32 cellular contexts compared by ENCODE assay signal in genomic region chr18:4391859-4392258, GRCh38.
DNase-seq lines count a peak whose midpoint lies in the region; ATAC-seq lines count a peak whose summit lies in the region.
"Had no signal": no experiment of that assay in that cellular context is flagged by ENCODE, and none has a peak within 500 bp of the region (broad histone marks: within the 10 kb centered on the region; RNA-seq: fewer than 3 reads in every experiment).

No MANE protein-coding gene starts in this region.

- no peaks in the 10 kb centered on the region for H3K27me3 Mint-ChIP-seq in T-helper 17 cell
- H3K27me3 Mint-ChIP-seq: activated naive CD8-positive, alpha-beta T cell treated with anti-CD3 and anti-CD28 coated beads, Interleukin-2, amount 50 U/mL, for 24 hours; effector memory CD8-positive, alpha-beta T cell; natural killer cell treated with Interleukin-12 subunit alpha and Interleukin-12 subunit beta and Interleukin-15 and Interleukin-18, amount 100 ng/mL, for 72 hours; stimulated activated naive CD8-positive, alpha-beta T cell treated with anti-CD3 and anti-CD28 coated beads, Interleukin-15, Interleukin-2, amounts not matched to agents 100 ng/mL and 50 ng/mL, for 24 hours had no signal

- H3K4me1 Mint-ChIP-seq in T-helper 17 cell = no peaks in the 10 kb centered on the region
- H3K4me1 Mint-ChIP-seq: activated naive CD8-positive, alpha-beta T cell treated with anti-CD3 and anti-CD28 coated beads, Interleukin-2, amount 50 U/mL, for 24 hours had no signal

- peak; percentile 26 for DNase-seq in Daoy (ENCODE audit: low read depth)
- DNase-seq in T-helper 17 cell = no peak
- no peak for DNase-seq in DMS114 treated with DMSO at 0.1 percent for 48 hours (lab: John Stamatoyannopoulos, UW; ENCODE audit: unreplicated experiment)
- DNase-seq in dedifferentiated amniotic fluid mesenchymal stem cell (ENCODE audit: extremely low spot score) = no peak
- DNase-seq in NK-92 (lab: John Stamatoyannopoulos, UW; ENCODE audit: unreplicated experiment) = no peak
- DNase-seq: activated CD4-positive, alpha-beta T cell treated with anti-CD3 and anti-CD28 coated beads, Interleukin-2, amount 50 U/mL, for 48 hours; activated gamma-delta T cell treated with Interleukin-2 at 50 U/mL for 16 hours; activated naive CD8-positive, alpha-beta T cell treated with anti-CD3 and anti-CD28 coated beads, Interleukin-2, amount 50 U/mL, for 24 hours; activated T-cell treated with anti-CD3 and anti-CD28 coated beads, Interleukin-2, amount 50 U/mL, for 48 hours; AML-193; CD8-positive, alpha-beta T cell; effector memory CD8-positive, alpha-beta T cell; hippocampal formation; KBM-7; MM.1S; mucosa of descending colon; NCI-H1417 treated with DMSO at 0.1 percent for 48 hours; NCI-H2081; NCI-H2227 treated with DMSO at 0.1 percent for 48 hours; NCI-H526 treated with DMSO at 0.1 percent for 48 hours; occipital lobe; psoas muscle; stimulated activated CD8-positive, alpha-beta memory T cell treated with anti-CD3 and anti-CD28 coated beads, Interleukin-4, amount 100 ng/mL, for 48 hours had no signal

- no peak overlapping the region for H3K4me3 Mint-ChIP-seq in T-helper 17 cell
- H3K4me3 Mint-ChIP-seq: activated naive CD8-positive, alpha-beta T cell treated with anti-CD3 and anti-CD28 coated beads, Interleukin-2, amount 50 U/mL, for 24 hours; CD8-positive, alpha-beta T cell; effector memory CD8-positive, alpha-beta T cell; GM23338; natural killer cell treated with Interleukin-12 subunit alpha and Interleukin-12 subunit beta and Interleukin-15 and Interleukin-18, amount 100 ng/mL, for 72 hours; stimulated activated naive CD8-positive, alpha-beta T cell treated with anti-CD3 and anti-CD28 coated beads, Interleukin-15, Interleukin-2, amounts not matched to agents 100 ng/mL and 50 ng/mL, for 24 hours had no signal

- peak; percentile 65 for ATAC-seq in GM18861 (IDR thresholded peaks at IDR 0.05; ENCODE audit: unreplicated experiment)
- peak; percentile 57 for ATAC-seq in HG03432 (IDR thresholded peaks at IDR 0.05; ENCODE audit: unreplicated experiment)
- ATAC-seq in T-helper 17 cell = peak; percentile 57
- no peak for ATAC-seq in HG03342 (IDR thresholded peaks at IDR 0.05; ENCODE audit: unreplicated experiment)
- ATAC-seq: activated CD4-positive, CD25-positive, alpha-beta regulatory T cell treated with anti-CD3 and anti-CD28 coated beads, Interleukin-2, amount 50 U/mL, for 24 hours; activated naive CD8-positive, alpha-beta T cell treated with anti-CD3 and anti-CD28 coated beads, Interleukin-2, amount 50 U/mL, for 24 hours; CD8-positive, alpha-beta T cell; effector memory CD8-positive, alpha-beta T cell; GM23338; mucosa of descending colon; natural killer cell treated with Interleukin-12 subunit alpha and Interleukin-12 subunit beta and Interleukin-15 and Interleukin-18, amount 100 ng/mL, for 72 hours; psoas muscle; sciatic nerve had no signal

- no peaks in the 10 kb centered on the region for H3K36me3 Mint-ChIP-seq in T-helper 17 cell (ENCODE audit: low read depth)
- H3K36me3 Mint-ChIP-seq: CD8-positive, alpha-beta T cell; natural killer cell treated with Interleukin-12 subunit alpha and Interleukin-12 subunit beta and Interleukin-15 and Interleukin-18, amount 100 ng/mL, for 72 hours had no signal

- peak overlapping the region; percentile 11 for H3K27ac Mint-ChIP-seq in T-helper 17 cell
- H3K27ac Mint-ChIP-seq: activated naive CD8-positive, alpha-beta T cell treated with anti-CD3 and anti-CD28 coated beads, Interleukin-2, amount 50 U/mL, for 24 hours; CD8-positive, alpha-beta T cell; effector memory CD8-positive, alpha-beta T cell; GM23338; natural killer cell treated with Interleukin-12 subunit alpha and Interleukin-12 subunit beta and Interleukin-15 and Interleukin-18, amount 100 ng/mL, for 72 hours; stimulated activated naive CD8-positive, alpha-beta T cell treated with anti-CD3 and anti-CD28 coated beads, Interleukin-15, Interleukin-2, amounts not matched to agents 100 ng/mL and 50 ng/mL, for 24 hours had no signal

- H3K9me3 ChIP-seq in T-helper 17 cell (ENCODE audit: control insufficient read depth, low read length, poor library complexity, severe bottlenecking) = no peaks in the 10 kb centered on the region
- H3K9me3 ChIP-seq: mucosa of descending colon, psoas muscle, thoracic aorta had no signal
